ENCODE assay signal across 8 cellular contexts in the genomic region with DNA sequence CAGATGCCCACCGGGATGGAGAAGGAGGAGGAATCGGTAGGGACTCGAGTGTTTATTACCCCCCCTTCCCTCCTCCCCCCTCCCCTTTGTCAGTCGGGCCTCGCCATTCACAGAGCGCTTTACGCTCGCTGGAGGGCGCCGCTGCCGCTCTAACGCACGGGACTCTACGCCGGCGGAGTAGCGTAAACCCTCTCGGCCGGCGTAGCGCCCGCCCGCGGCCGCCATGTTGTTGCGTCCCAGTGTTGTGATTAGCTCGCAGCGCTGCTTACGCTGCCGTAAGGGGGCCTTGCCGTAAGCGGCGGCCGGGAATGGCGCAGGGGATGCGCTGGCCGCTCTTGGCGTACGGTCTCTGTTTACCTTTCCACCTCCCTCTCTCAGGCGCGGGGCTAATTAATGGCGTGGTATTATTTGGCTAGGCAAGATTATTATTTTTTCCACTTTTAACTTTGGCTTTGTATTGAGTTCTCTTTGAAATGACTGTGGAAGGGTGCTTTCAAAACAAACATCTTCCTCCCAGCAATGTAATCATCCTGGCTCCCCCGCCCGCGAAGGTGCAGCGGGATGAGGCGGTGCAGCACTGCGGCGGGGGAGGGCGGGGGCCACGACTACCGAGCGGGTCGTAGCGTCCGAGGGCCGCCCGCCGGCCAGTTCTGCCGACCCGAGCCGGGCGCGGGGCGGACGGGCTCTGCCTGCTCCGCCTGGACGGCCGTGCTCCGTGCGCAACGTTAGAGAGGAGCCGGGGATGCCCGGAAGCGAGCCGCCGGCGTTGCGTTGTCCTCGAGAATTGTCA. TPM values are rescaled to one million over a fixed set of nuclear protein-coding genes. Genes with fewer than 3 reads are reported as not detected.
DNase-seq lines count a peak whose midpoint lies in the region; ATAC-seq and TF ChIP-seq lines count a peak whose summit lies in the region.

No MANE protein-coding gene starts in this region.

- no peak for TF ChIP-seq POLR2A in spleen (IDR thresholded peaks at IDR 0.05)

- 0 to 1% (median 0%) methylated on average over 44 to 80 of the region's 80 CpGs for WGBS in spleen, 5 donors

- peaks cover 17% of the 10 kb centered on the region for H3K36me3 Mint-ChIP-seq in central memory CD8-positive, alpha-beta T cell (ENCODE audit: insufficient read depth)

- H3K9me3 Mint-ChIP-seq in central memory CD8-positive, alpha-beta T cell: no peaks in the 10 kb centered on the region

- peaks cover 24 to 64% (median 51%) of the 10 kb centered on the region in 6 donors for H3K4me1 ChIP-seq in spleen

- H3K4me3 ChIP-seq in AG09309 (ENCODE audit: control insufficient read depth, low read depth, low read length) (peak overlapping the region; percentile 78), spleen (peak overlapping the region; percentile 94 to 100 (median 98))

- no peaks in the 10 kb centered on the region for H3K27me3 ChIP-seq in spleen (replicated peaks in 1 of 7)

- H3K36me3 ChIP-seq in spleen: no peaks in the 10 kb centered on the region

- peaks cover 7% of the 10 kb centered on the region for H3K27me3 Mint-ChIP-seq in central memory CD8-positive, alpha-beta T cell

- peak; percentile 36 for TF ChIP-seq CTCF in AG09309 (IDR thresholded peaks at IDR 0.05; ENCODE audit: control insufficient read depth, insufficient read depth, low read depth, low read length, missing control alignments)
- peak in 7 of 11 experiments; percentile 31 to 60 (median 54) for TF ChIP-seq CTCF in spleen (IDR thresholded peaks at IDR 0.05 in 8 of 11, conservative IDR thresholded peaks at IDR 0.05 in 3 of 11)

- peaks cover 45% of the 10 kb centered on the region for H3K4me1 Mint-ChIP-seq in central memory CD8-positive, alpha-beta T cell

- H3K27ac Mint-ChIP-seq in central memory CD8-positive, alpha-beta T cell (ENCODE audit: low read depth): peak overlapping the region; percentile 93

- peak; percentile 51 for DNase-seq in AG09309 (ENCODE audit: low read depth)
- DNase-seq in NCI-H345 treated with DMSO at 0.1 percent for 48 hours (lab: John Stamatoyannopoulos, UW; ENCODE audit: unreplicated experiment): peak; percentile 81
- peak; percentile 89 for DNase-seq in activated CD4-positive, CD25-positive, alpha-beta regulatory T cell treated with anti-CD3 and anti-CD28 coated beads, Interleukin-2, amount 50 U/mL, for 16 hours (ENCODE audit: low read depth, low spot score)
- peak; percentile 93 to 95 for DNase-seq in central memory CD8-positive, alpha-beta T cell (ENCODE audit: low spot score in 2 of 2)
- DNase-seq in iris pigment epithelial cell (ENCODE audit: low read depth): peak; percentile 90
- DNase-seq in spleen: peak; percentile 99

- peak overlapping the region; percentile 93 for H3K4me3 Mint-ChIP-seq in central memory CD8-positive, alpha-beta T cell

- ATAC-seq in GM19023 (IDR thresholded peaks at IDR 0.05; ENCODE audit: unreplicated experiment): peak; percentile 44
- peak; percentile 56 for ATAC-seq in HG03354 (IDR thresholded peaks at IDR 0.05; ENCODE audit: poor library complexity, severe bottlenecking, unreplicated experiment)
- ATAC-seq in central memory CD8-positive, alpha-beta T cell (replicated peaks; ENCODE audit: extremely low read depth, poor library complexity, severe bottlenecking): peak; percentile 70

- H3K9me3 ChIP-seq in spleen: no peaks in the 10 kb centered on the region

- peak overlapping the region; percentile 99 to 100 (median 100) for H3K27ac ChIP-seq in spleen

- intact Hi-C loops in spleen (cut with DNase I; ENCODE audit: low total_unique reads): no loop called here

RNA-seq across cellular contexts. Expression of a gene that starts 0.8 kb away (rescaled TPM):
- 10 to 100 TPM; 34.2 to 49.0 (median 44.8) TPM for total RNA-seq in spleen
- 10 to 100 TPM in 1 of 3 donors, 1 to 10 TPM in 2; 7.4 to 10.3 (median 7.6) TPM for polyA plus RNA-seq in spleen

Comparison
In these comparisons a context has a peak if more than half of its experiments do, and no peak if none do; other contexts are left out.
1. Peak in every context shown above with its lines: DNase-seq, ATAC-seq, H3K4me3 ChIP-seq and H3K27ac ChIP-seq.